ENCODE assay signal across 21 cellular contexts in the genomic region with DNA sequence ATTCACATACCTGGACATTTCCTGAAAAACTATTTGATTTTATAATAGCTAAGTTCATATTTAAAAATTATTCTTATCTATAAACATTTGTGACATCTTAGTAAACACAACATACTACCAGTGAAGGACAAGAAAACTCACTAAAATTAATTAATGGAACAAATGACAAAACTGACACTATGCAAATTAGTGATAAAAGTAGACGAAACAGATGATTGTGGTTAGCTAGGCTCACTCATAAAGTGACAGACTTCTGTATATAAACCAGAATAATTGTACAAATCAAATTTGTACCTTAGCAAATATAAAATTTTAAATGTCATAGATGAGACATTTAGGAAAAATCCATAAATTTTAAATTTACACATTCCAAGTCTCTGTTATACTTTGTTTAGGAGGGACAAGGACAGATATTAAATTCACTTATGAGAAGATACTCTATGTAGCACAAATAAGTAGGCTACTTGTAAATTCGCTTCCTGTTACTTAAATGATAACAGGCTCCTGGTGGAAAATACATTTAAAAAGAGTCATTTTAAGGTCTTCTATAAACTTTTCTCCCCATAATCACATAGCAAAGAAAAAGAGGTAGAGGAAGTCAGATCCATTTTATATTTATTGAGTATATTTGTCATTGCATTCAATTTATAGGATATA.
DNase-seq lines count a peak whose midpoint lies in the region; ATAC-seq lines count a peak whose summit lies in the region.
"Had no signal": no experiment of that assay in that cellular context is flagged by ENCODE, and none has a peak within 500 bp of the region (broad histone marks: within the 10 kb centered on the region; RNA-seq: fewer than 3 reads in every experiment).

No MANE protein-coding gene starts in this region.

- no peaks in the 10 kb centered on the region for H3K27me3 Mint-ChIP-seq in T-helper 17 cell
- H3K27me3 Mint-ChIP-seq: activated naive CD8-positive, alpha-beta T cell; activated T-cell treated with anti-CD3 and anti-CD28 coated beads, Interleukin-2, amount 50 U/mL, for 24 hours; brain; dendritic cell treated with granulocyte-macrophage colony-stimulating factor and Interleukin-4, amounts not matched to agents 40 ng/mL and 50 ng/mL, for 4 days; naive thymus-derived CD8-positive, alpha-beta T cell had no signal

- no peaks in the 10 kb centered on the region for H3K36me3 Mint-ChIP-seq in T-helper 17 cell (ENCODE audit: low read depth)
- H3K36me3 Mint-ChIP-seq: CD8-positive, alpha-beta T cell; naive thymus-derived CD8-positive, alpha-beta T cell had no signal

- H3K4me3 Mint-ChIP-seq in T-helper 17 cell: no peak overlapping the region
- H3K4me3 Mint-ChIP-seq: activated naive CD8-positive, alpha-beta T cell; activated T-cell treated with anti-CD3 and anti-CD28 coated beads, Interleukin-2, amount 50 U/mL, for 24 hours; brain; CD8-positive, alpha-beta T cell; dendritic cell treated with granulocyte-macrophage colony-stimulating factor and Interleukin-4, amounts not matched to agents 40 ng/mL and 50 ng/mL, for 4 days; naive thymus-derived CD8-positive, alpha-beta T cell had no signal

- ATAC-seq in GM18519 (IDR thresholded peaks at IDR 0.05; ENCODE audit: low FRiP score, unreplicated experiment) (peak; percentile 89), GM19463 (IDR thresholded peaks at IDR 0.05; ENCODE audit: unreplicated experiment) (peak; percentile 63), HG02885 (IDR thresholded peaks at IDR 0.05; ENCODE audit: poor library complexity, unreplicated experiment) (peak; percentile 90), HG03565 (IDR thresholded peaks at IDR 0.05; ENCODE audit: unreplicated experiment) (peak; percentile 74), T-helper 17 cell (no peak)
- ATAC-seq: CD8-positive, alpha-beta T cell; naive thymus-derived CD8-positive, alpha-beta T cell had no signal

- no peaks in the 10 kb centered on the region for H3K9me3 ChIP-seq in T-helper 17 cell (ENCODE audit: control insufficient read depth, low read length, poor library complexity, severe bottlenecking)
- H3K9me3 ChIP-seq: testis had no signal

- H3K27ac Mint-ChIP-seq in T-helper 17 cell: no peak overlapping the region
- H3K27ac Mint-ChIP-seq: activated naive CD8-positive, alpha-beta T cell; activated T-cell treated with anti-CD3 and anti-CD28 coated beads, Interleukin-2, amount 50 U/mL, for 24 hours; brain; CD8-positive, alpha-beta T cell; dendritic cell treated with granulocyte-macrophage colony-stimulating factor and Interleukin-4, amounts not matched to agents 40 ng/mL and 50 ng/mL, for 4 days; naive thymus-derived CD8-positive, alpha-beta T cell had no signal

- H3K4me1 Mint-ChIP-seq in T-helper 17 cell: no peaks in the 10 kb centered on the region
- H3K4me1 Mint-ChIP-seq: brain; naive thymus-derived CD8-positive, alpha-beta T cell had no signal

- DNase-seq in T-helper 17 cell: no peak
- no peak for DNase-seq in NCI-H2107 (lab: John Stamatoyannopoulos, UW)
- no peak for DNase-seq in iPS-NIHi7 (ENCODE audit: extremely low spot score)
- no peak for DNase-seq in NOMO-1 treated with DMSO at 0.1 percent for 48 hours (lab: John Stamatoyannopoulos, UW; ENCODE audit: unreplicated experiment)
- DNase-seq: activated CD4-positive, alpha-beta T cell treated with anti-CD3 and anti-CD28 coated beads, Interleukin-2, amount 50 U/mL, for 1 hour; activated T-cell treated with anti-CD3 and anti-CD28 coated beads, Interleukin-2, amount 50 U/mL, for 24 hours; CD8-positive, alpha-beta T cell; glutamatergic neuron; H7; naive thymus-derived CD8-positive, alpha-beta T cell; NCI-H2029; NCI-H524; PC-9; testis had no signal
